17 cellular contexts compared by ENCODE assay signal in genomic region chr5:151577566-151577965, GRCh38. TPM values are rescaled to one million over a fixed set of nuclear protein-coding genes. Genes with fewer than 3 reads are reported as not detected.
DNase-seq lines count a peak whose midpoint lies in the region; ATAC-seq and TF ChIP-seq lines count a peak whose summit lies in the region.
"Had no signal": no experiment of that assay in that cellular context is flagged by ENCODE, and none has a peak within 500 bp of the region (broad histone marks: within the 10 kb centered on the region; RNA-seq: fewer than 3 reads in every experiment).

No MANE protein-coding gene starts in this region.

- TF ChIP-seq CTCF in GM23338 (conservative IDR thresholded peaks at IDR 0.05; ENCODE audit: low read depth in 2 of 2) (no peak), RWPE1 (conservative IDR thresholded peaks at IDR 0.05; ENCODE audit: low read depth) (no peak), GM13977 (IDR thresholded peaks at IDR 0.05; ENCODE audit: extremely low read depth, insufficient read depth, missing control alignments) (no peak)

- in situ Hi-C loops in GM13977 (cut with MboI; ENCODE audit: low pct_unique_long_range_greater_than_20kb, low sequenced_read_pairs, unreplicated experiment): no loop called here

- H3K9me2 ChIP-seq in GM23338 (ENCODE audit: insufficient read depth): no peaks in the 10 kb centered on the region

- H3K4me3 Mint-ChIP-seq in GM23338: no peak overlapping the region
- H3K4me3 Mint-ChIP-seq: activated CD4-positive, alpha-beta memory T cell treated with anti-CD3 and anti-CD28 coated beads, Interleukin-2, amount 10 ng/mL, durations not matched to agents 7 days and 5 days; neural crest cell; T-helper 2 cell treated with Interferon-gamma antibody and Interleukin-4, amounts not matched to agents 5 μg/mL and 100 μg/mL, for 36 hours had no signal

- peaks cover 3% of the 10 kb centered on the region for H3K27me3 Mint-ChIP-seq in GM23338 (ENCODE audit: insufficient read depth, low read depth, poor library complexity)

- H3K4me1 Mint-ChIP-seq in GM23338: peaks cover 16% of the 10 kb centered on the region
- H3K4me1 Mint-ChIP-seq: neural crest cell had no signal

- H3K36me3 ChIP-seq in GM23338 (ENCODE audit: insufficient read depth): no peaks in the 10 kb centered on the region
- no peaks in the 10 kb centered on the region for H3K36me3 ChIP-seq in effector memory CD4-positive, alpha-beta T cell (ENCODE audit: control insufficient read depth, insufficient read depth, low read length)
- H3K36me3 ChIP-seq: suprapubic skin had no signal

- H3K4me1 ChIP-seq in GM23338 (ENCODE audit: insufficient read depth): no peaks in the 10 kb centered on the region
- H3K4me1 ChIP-seq in effector memory CD4-positive, alpha-beta T cell (ENCODE audit: control insufficient read depth, insufficient read depth, low read length, poor library complexity, severe bottlenecking): no peaks in the 10 kb centered on the region

- intact Hi-C loops in cardiac septum (cut with DNase I): no loop called here

- no peaks in the 10 kb centered on the region for H4K20me1 ChIP-seq in GM23338 (replicated peaks; ENCODE audit: insufficient read depth)

- H3K27ac ChIP-seq in GM23338 (ENCODE audit: low read depth) (no peak overlapping the region), RWPE1 (peak overlapping the region; percentile 65)
- no peak overlapping the region for H3K27ac ChIP-seq in effector memory CD4-positive, alpha-beta T cell (ENCODE audit: insufficient read depth, low read length, poor library complexity, severe bottlenecking)
- H3K27ac ChIP-seq: suprapubic skin had no signal

- no peak overlapping the region for H3K27ac Mint-ChIP-seq in GM23338
- H3K27ac Mint-ChIP-seq: activated CD4-positive, alpha-beta memory T cell treated with anti-CD3 and anti-CD28 coated beads, Interleukin-2, amount 10 ng/mL, durations not matched to agents 7 days and 5 days; T-helper 2 cell treated with Interferon-gamma antibody and Interleukin-4, amounts not matched to agents 5 μg/mL and 100 μg/mL, for 36 hours had no signal

- no peaks in the 10 kb centered on the region for H3K9me3 ChIP-seq in effector memory CD4-positive, alpha-beta T cell (ENCODE audit: control insufficient read depth, low read length)
- H3K9me3 ChIP-seq: suprapubic skin had no signal

- H3K27me3 ChIP-seq in GM23338 (ENCODE audit: insufficient read depth): no peaks in the 10 kb centered on the region
- H3K27me3 ChIP-seq in effector memory CD4-positive, alpha-beta T cell (replicated peaks; ENCODE audit: control insufficient read depth, insufficient read depth, low read length, poor library complexity, severe bottlenecking): no peaks in the 10 kb centered on the region
- H3K27me3 ChIP-seq: suprapubic skin had no signal

- ATAC-seq in GM23338: no peak
- ATAC-seq: HCT116 had no signal

- no peak overlapping the region for H3K4me2 ChIP-seq in GM23338

- H3F3A ChIP-seq in GM23338 (replicated peaks; ENCODE audit: low read depth): no peaks in the 10 kb centered on the region

- no peak overlapping the region for H3K4me3 ChIP-seq in GM23338
- H3K4me3 ChIP-seq in effector memory CD4-positive, alpha-beta T cell (ENCODE audit: insufficient read depth, low read depth, low read length, poor library complexity, severe bottlenecking): no peak overlapping the region
- H3K4me3 ChIP-seq: suprapubic skin had no signal

- H3K9me3 Mint-ChIP-seq in GM23338: no peaks in the 10 kb centered on the region
- H3K9me3 Mint-ChIP-seq: activated CD4-positive, alpha-beta memory T cell treated with anti-CD3 and anti-CD28 coated beads, Interleukin-2, amount 10 ng/mL, durations not matched to agents 7 days and 5 days; neural crest cell; T-helper 2 cell treated with Interferon-gamma antibody and Interleukin-4, amounts not matched to agents 5 μg/mL and 100 μg/mL, for 36 hours had no signal

- CTCF ChIA-PET in RWPE1 (lab: Yijun Ruan, JAX): interaction anchor here (0.6 to 1.2 kb wide), 2 partner anchors 74 to 170 kb away, joined by 3 to 7 read pairs; no protein-coding TSS in a partner anchor

- H3K79me2 ChIP-seq in GM23338 (replicated peaks; ENCODE audit: insufficient read depth): no peaks in the 10 kb centered on the region

- H2AFZ ChIP-seq in GM23338: 0 out of 2 replicates have a peak overlapping the region, but pooled peaks have one; percentile 23

- POLR2A ChIA-PET in RWPE1 (lab: Yijun Ruan, JAX; ENCODE audit: low non-redundant PET): no interaction called here

- DNase-seq in GM23338 (ENCODE audit: low spot score): no peak
- no peak for DNase-seq in RWPE1 (ENCODE audit: low spot score)
- peak; percentile 74 for DNase-seq in cardiac septum (ENCODE audit: low spot score)
- peak; percentile 59 for DNase-seq in pons (ENCODE audit: low spot score)
- no peak for DNase-seq in GM13977 (ENCODE audit: low spot score)
- no peak for DNase-seq in effector memory CD4-positive, alpha-beta T cell
- no peak for DNase-seq in stimulated activated naive CD4-positive, alpha-beta T cell treated with Interleukin-2 at 50 U/mL for 16 hours (lab: John Stamatoyannopoulos, UW)
- no peak for DNase-seq in activated effector memory CD4-positive, alpha-beta T cell treated with Interleukin-2 at 50 U/mL for 16 hours
- DNase-seq: activated CD4-positive, alpha-beta memory T cell treated with anti-CD3 and anti-CD28 coated beads, Interleukin-2, amount 10 ng/mL, durations not matched to agents 7 days and 5 days; activated effector memory CD4-positive, alpha-beta T cell treated with anti-CD3 and anti-CD28 coated beads, Interleukin-2, amount 50 U/mL, for 16 hours; COR-L47; NCI-H345; small intestine had no signal

- H3K36me3 Mint-ChIP-seq in GM23338 (ENCODE audit: low read depth): no peaks in the 10 kb centered on the region

TF ChIP-seq in GM23338, 12 proteins besides CTCF, POLR2A, EP300 and RAD21 (continues in another document):
- TF ChIP-seq EZH2phosphoT487 (IDR thresholded peaks at IDR 0.05; ENCODE audit: unreplicated experiment): no peak
- TF ChIP-seq ETS1 (IDR thresholded peaks at IDR 0.05): no peak
- TF ChIP-seq CREB1 (CRISPR knock-in tag; IDR thresholded peaks at IDR 0.05; ENCODE audit: low read depth): no peak

RNA-seq across cellular contexts. Expression of gene FAT2, which starts 13.6 kb away (rescaled TPM):
- 0.27 and 0.59 TPM in 2 replicates for total RNA-seq in GM23338 (2014; rRNA removed; shearing (Covaris generic))
- 0.06 and 0.09 TPM in 2 replicates for polyA plus RNA-seq in GM23338 (2016; fragmentation: Nextera tagmentation; extraction: Ambion mirVana)
- total RNA-seq in cardiac septum: 0.05 TPM
- total RNA-seq: activated CD4-positive, alpha-beta memory T cell treated with anti-CD3 and anti-CD28 coated beads, Interleukin-2, amount 10 ng/mL, durations not matched to agents 7 days and 5 days; neural crest cell had no signal

Comparison
In these comparisons a context has a peak if more than half of its experiments do, and no peak if none do; other contexts are left out.
1. DNase-seq: peak in cardiac septum (single experiment) and pons (single experiment); none in GM23338 (single experiment), RWPE1 (single experiment), GM13977 (single experiment), effector memory CD4-positive, alpha-beta T cell (0 of 3), stimulated activated naive CD4-positive, alpha-beta T cell treated with Interleukin-2 at 50 U/mL for 16 hours (single experiment) and activated effector memory CD4-positive, alpha-beta T cell treated with Interleukin-2 at 50 U/mL for 16 hours (single experiment).